In the genomic region with DNA sequence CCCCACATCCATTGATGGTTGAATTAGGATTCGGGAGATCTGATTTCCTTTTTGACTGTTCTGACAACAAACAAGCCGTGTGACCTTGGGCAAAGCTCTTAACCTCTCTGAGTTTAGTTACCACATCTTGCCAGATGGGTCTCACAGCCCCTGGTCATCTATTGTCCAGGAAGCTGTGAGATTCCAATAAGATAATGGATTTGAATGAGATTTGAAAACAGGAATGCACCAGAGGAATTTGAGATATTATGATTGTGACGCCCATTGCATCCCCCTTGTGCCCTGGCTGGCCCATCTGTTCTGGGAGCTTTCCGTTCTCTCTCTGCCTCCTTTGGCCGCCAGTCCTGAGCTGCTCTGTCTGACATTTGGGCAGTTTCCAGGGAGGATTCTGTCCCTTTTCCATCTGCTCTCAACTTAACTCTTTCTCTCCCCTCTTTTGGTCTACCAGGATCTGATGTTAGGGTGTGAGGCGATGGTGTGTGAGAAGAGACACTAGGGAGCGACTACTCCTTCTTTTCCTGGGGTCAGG, we compare ENCODE assay signal across 26 cellular contexts. TPM values are rescaled to one million over a fixed set of nuclear protein-coding genes. Genes with fewer than 3 reads are reported as not detected.
"Had no signal": no experiment of that assay in that cellular context is flagged by ENCODE, and none has a peak within 500 bp of the region (broad histone marks: within the 10 kb centered on the region; RNA-seq: fewer than 3 reads in every experiment).

No MANE protein-coding gene starts in this region.

- H3K27me3 Mint-ChIP-seq: activated CD4-positive, alpha-beta T cell treated with anti-CD3 and anti-CD28 coated beads, Interleukin-2, amount 10 ng/mL, durations not matched to agents 7 days and 5 days had no signal

- H3K4me1 Mint-ChIP-seq: activated CD4-positive, alpha-beta T cell treated with anti-CD3 and anti-CD28 coated beads, Interleukin-2, amount 10 ng/mL, durations not matched to agents 7 days and 5 days; activated naive CD4-positive, alpha-beta T cell treated with anti-CD3 and anti-CD28 coated beads, Interleukin-2, amount 10 ng/mL, durations not matched to agents 7 days and 5 days; activated naive CD8-positive, alpha-beta T cell treated with anti-CD3 and anti-CD28 coated beads, Interleukin-2, amount 50 U/mL, for 24 hours; memory B cell; naive B cell; stimulated activated effector memory CD8-positive, alpha-beta T cell treated with anti-CD3 and anti-CD28 coated beads, Interleukin-12 subunit alpha, Interleukin-12 subunit beta, amount 100 ng/mL, for 72 hours had no signal

- H3K9me3 Mint-ChIP-seq: memory B cell had no signal

- H3K4me3 Mint-ChIP-seq: activated CD4-positive, alpha-beta T cell treated with anti-CD3 and anti-CD28 coated beads, Interleukin-2, amount 10 ng/mL, durations not matched to agents 7 days and 5 days; activated CD8-positive, alpha-beta T cell treated with anti-CD3 and anti-CD28 coated beads, Interleukin-2, amount 10 ng/mL, durations not matched to agents 7 days and 5 days; activated naive CD4-positive, alpha-beta T cell treated with anti-CD3 and anti-CD28 coated beads, Interleukin-2, amount 10 ng/mL, durations not matched to agents 7 days and 5 days; activated naive CD8-positive, alpha-beta T cell treated with anti-CD3 and anti-CD28 coated beads, Interleukin-2, amount 50 U/mL, for 24 hours; memory B cell; naive B cell; stimulated activated effector memory CD8-positive, alpha-beta T cell treated with anti-CD3 and anti-CD28 coated beads, Interleukin-12 subunit alpha, Interleukin-12 subunit beta, amount 100 ng/mL, for 72 hours had no signal

- ATAC-seq: activated CD4-positive, CD25-positive, alpha-beta regulatory T cell treated with anti-CD3 and anti-CD28 coated beads, Interleukin-2, amount 50 U/mL, for 24 hours; activated CD8-positive, alpha-beta T cell treated with anti-CD3 and anti-CD28 coated beads, Interleukin-2, amount 10 ng/mL, durations not matched to agents 7 days and 5 days; activated naive CD8-positive, alpha-beta T cell treated with anti-CD3 and anti-CD28 coated beads, Interleukin-2, amount 50 U/mL, for 24 hours; esophagus mucosa; gastrocnemius medialis; heart left ventricle; left ventricle myocardium superior; mucosa of descending colon; pancreas; sciatic nerve; stimulated activated effector memory CD8-positive, alpha-beta T cell treated with anti-CD3 and anti-CD28 coated beads, Interleukin-12 subunit alpha, Interleukin-12 subunit beta, amount 100 ng/mL, for 72 hours had no signal

- H3K27ac Mint-ChIP-seq: activated CD4-positive, alpha-beta T cell treated with anti-CD3 and anti-CD28 coated beads, Interleukin-2, amount 10 ng/mL, durations not matched to agents 7 days and 5 days; activated CD8-positive, alpha-beta T cell treated with anti-CD3 and anti-CD28 coated beads, Interleukin-2, amount 10 ng/mL, durations not matched to agents 7 days and 5 days; activated naive CD4-positive, alpha-beta T cell treated with anti-CD3 and anti-CD28 coated beads, Interleukin-2, amount 10 ng/mL, durations not matched to agents 7 days and 5 days; activated naive CD8-positive, alpha-beta T cell treated with anti-CD3 and anti-CD28 coated beads, Interleukin-2, amount 50 U/mL, for 24 hours; memory B cell; naive B cell; stimulated activated effector memory CD8-positive, alpha-beta T cell treated with anti-CD3 and anti-CD28 coated beads, Interleukin-12 subunit alpha, Interleukin-12 subunit beta, amount 100 ng/mL, for 72 hours had no signal

- DNase-seq: activated CD4-positive, alpha-beta T cell treated with anti-CD3 and anti-CD28 coated beads, Interleukin-2, amount 10 ng/mL, durations not matched to agents 7 days and 5 days; activated CD8-positive, alpha-beta memory T cell treated with anti-CD3 and anti-CD28 coated beads, Interleukin-2, amount 50 U/mL, for 4 hours; activated CD8-positive, alpha-beta T cell treated with anti-CD3 and anti-CD28 coated beads, Interleukin-2, amount 10 ng/mL, durations not matched to agents 7 days and 5 days; activated effector memory CD4-positive, alpha-beta T cell treated with Interleukin-2 at 50 U/mL for 16 hours; activated naive CD4-positive, alpha-beta T cell treated with anti-CD3 and anti-CD28 coated beads, Interleukin-2, amount 10 ng/mL, durations not matched to agents 7 days and 5 days; activated naive CD8-positive, alpha-beta T cell treated with anti-CD3 and anti-CD28 coated beads, Interleukin-2, amount 50 U/mL, for 24 hours; activated T-cell treated with anti-CD3 and anti-CD28 coated beads, Interleukin-2, amount 50 U/mL, for 48 hours; anterior cingulate cortex; brain microvascular endothelial cell; central memory CD4-positive, alpha-beta T cell; cortex of kidney; effector CD4-positive, alpha-beta T cell; gastrocnemius medialis; heart left ventricle; kidney; left ventricle myocardium superior; mucosa of descending colon; naive B cell; pancreas; stimulated activated CD4-positive, alpha-beta T cell treated with anti-CD3 and anti-CD28 coated beads, Interleukin-4, amount 100 ng/mL, for 24 hours; upper lobe of left lung had no signal

- H3K36me3 Mint-ChIP-seq: activated naive CD4-positive, alpha-beta T cell treated with anti-CD3 and anti-CD28 coated beads, Interleukin-2, amount 10 ng/mL, durations not matched to agents 7 days and 5 days; memory B cell; stimulated activated effector memory CD8-positive, alpha-beta T cell treated with anti-CD3 and anti-CD28 coated beads, Interleukin-12 subunit alpha, Interleukin-12 subunit beta, amount 100 ng/mL, for 72 hours had no signal

RNA-seq across cellular contexts. Expression of a gene that starts 24.6 kb away (rescaled TPM):
- total RNA-seq: activated CD4-positive, alpha-beta T cell treated with anti-CD3 and anti-CD28 coated beads, Interleukin-2, amount 10 ng/mL, durations not matched to agents 7 days and 5 days; activated CD8-positive, alpha-beta T cell treated with anti-CD3 and anti-CD28 coated beads, Interleukin-2, amount 10 ng/mL, durations not matched to agents 7 days and 5 days; esophagus mucosa; pancreas had no signal
